In the genomic region with DNA sequence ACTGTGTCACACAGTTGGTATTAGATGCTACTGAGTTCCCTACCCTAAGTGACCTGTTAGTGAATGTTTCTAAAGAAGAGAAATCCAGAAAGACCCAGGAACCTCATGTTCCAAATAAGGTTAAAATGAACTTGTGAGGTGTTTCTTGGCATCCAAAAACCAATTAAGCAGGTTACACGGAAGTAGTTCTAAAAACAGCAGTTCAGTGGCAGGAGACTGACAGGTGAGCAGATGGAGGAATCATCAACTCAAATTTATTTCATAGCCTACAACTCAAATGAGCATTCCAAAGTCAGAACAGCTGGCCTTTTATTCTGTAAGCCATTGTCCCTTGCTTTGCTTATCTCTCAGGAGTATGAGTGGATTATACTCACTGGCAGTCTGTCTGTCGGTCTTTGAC, we compare ENCODE assay signal across 14 cellular contexts.
"Had no signal": no experiment of that assay in that cellular context is flagged by ENCODE, and none has a peak within 500 bp of the region (broad histone marks: within the 10 kb centered on the region; RNA-seq: fewer than 3 reads in every experiment).

No MANE protein-coding gene starts in this region.

- H3K27ac ChIP-seq: colonic mucosa, esophagus muscularis mucosa, left lung, parathyroid adenoma had no signal

- ATAC-seq: left lung; mucosa of descending colon; naive thymus-derived CD8-positive, alpha-beta T cell; stimulated activated memory B cell treated with anti-CD40 and anti-IgM and Interleukin-4, amounts not matched to agents 10 μg/mL and 1 μg/mL and 100 μg/mL, for 72 hours had no signal

- H3K27me3 Mint-ChIP-seq: activated naive CD4-positive, alpha-beta T cell treated with anti-CD3 and anti-CD28 coated beads, Interleukin-2, amount 50 U/mL, for 24 hours; activated T-cell treated with anti-CD3 and anti-CD28 coated beads, Interleukin-2, amount 50 U/mL, for 24 hours; naive thymus-derived CD8-positive, alpha-beta T cell; stimulated activated memory B cell treated with anti-CD40 and anti-IgM and Interleukin-4, amounts not matched to agents 10 μg/mL and 1 μg/mL and 100 μg/mL, for 72 hours had no signal

- DNase-seq: activated CD4-positive, alpha-beta T cell treated with anti-CD3 and anti-CD28 coated beads, Interleukin-2, amount 50 U/mL, for 48 hours; activated effector memory CD4-positive, alpha-beta T cell treated with Interleukin-2 at 50 U/mL for 16 hours; activated T-cell treated with anti-CD3 and anti-CD28 coated beads, Interleukin-2, amount 50 U/mL, for 24 hours; colonic mucosa; left lung; mucosa of descending colon; naive thymus-derived CD8-positive, alpha-beta T cell; stimulated activated CD4-positive, alpha-beta T cell treated with anti-CD3 and anti-CD28 coated beads, Interleukin-12 subunit alpha, Interleukin-12 subunit beta, amount 100 ng/mL, for 4 hours; stimulated activated CD4-positive, alpha-beta T cell treated with anti-CD3 and anti-CD28 coated beads, Interleukin-2, amount 100 ng/mL, for 24 hours had no signal

- H3K9me3 ChIP-seq: colonic mucosa, mucosa of descending colon had no signal

- H3K27me3 ChIP-seq: colonic mucosa, esophagus muscularis mucosa, left lung had no signal

- H3K36me3 ChIP-seq: colonic mucosa, esophagus muscularis mucosa, left lung had no signal

- H3K4me1 Mint-ChIP-seq: activated naive CD4-positive, alpha-beta T cell treated with anti-CD3 and anti-CD28 coated beads, Interleukin-2, amount 50 U/mL, for 24 hours; stimulated activated memory B cell treated with anti-CD40 and anti-IgM and Interleukin-4, amounts not matched to agents 10 μg/mL and 1 μg/mL and 100 μg/mL, for 72 hours had no signal

- H3K4me3 Mint-ChIP-seq: activated naive CD4-positive, alpha-beta T cell treated with anti-CD3 and anti-CD28 coated beads, Interleukin-2, amount 50 U/mL, for 24 hours; activated T-cell treated with anti-CD3 and anti-CD28 coated beads, Interleukin-2, amount 50 U/mL, for 24 hours; naive thymus-derived CD8-positive, alpha-beta T cell; stimulated activated memory B cell treated with anti-CD40 and anti-IgM and Interleukin-4, amounts not matched to agents 10 μg/mL and 1 μg/mL and 100 μg/mL, for 72 hours had no signal

- FAIRE-seq: islet of Langerhans had no signal

- H3K4me3 ChIP-seq: colonic mucosa, esophagus muscularis mucosa, left lung, mucosa of descending colon had no signal

- H3K9me3 Mint-ChIP-seq: activated naive CD4-positive, alpha-beta T cell treated with anti-CD3 and anti-CD28 coated beads, Interleukin-2, amount 50 U/mL, for 24 hours had no signal

- H3K4me1 ChIP-seq: colonic mucosa, esophagus muscularis mucosa, left lung, parathyroid adenoma had no signal

- H3K27ac Mint-ChIP-seq: activated naive CD4-positive, alpha-beta T cell treated with anti-CD3 and anti-CD28 coated beads, Interleukin-2, amount 50 U/mL, for 24 hours; activated T-cell treated with anti-CD3 and anti-CD28 coated beads, Interleukin-2, amount 50 U/mL, for 24 hours; naive thymus-derived CD8-positive, alpha-beta T cell; stimulated activated memory B cell treated with anti-CD40 and anti-IgM and Interleukin-4, amounts not matched to agents 10 μg/mL and 1 μg/mL and 100 μg/mL, for 72 hours had no signal
